ENCODE assay signal across 8 cellular contexts in the genomic region with DNA sequence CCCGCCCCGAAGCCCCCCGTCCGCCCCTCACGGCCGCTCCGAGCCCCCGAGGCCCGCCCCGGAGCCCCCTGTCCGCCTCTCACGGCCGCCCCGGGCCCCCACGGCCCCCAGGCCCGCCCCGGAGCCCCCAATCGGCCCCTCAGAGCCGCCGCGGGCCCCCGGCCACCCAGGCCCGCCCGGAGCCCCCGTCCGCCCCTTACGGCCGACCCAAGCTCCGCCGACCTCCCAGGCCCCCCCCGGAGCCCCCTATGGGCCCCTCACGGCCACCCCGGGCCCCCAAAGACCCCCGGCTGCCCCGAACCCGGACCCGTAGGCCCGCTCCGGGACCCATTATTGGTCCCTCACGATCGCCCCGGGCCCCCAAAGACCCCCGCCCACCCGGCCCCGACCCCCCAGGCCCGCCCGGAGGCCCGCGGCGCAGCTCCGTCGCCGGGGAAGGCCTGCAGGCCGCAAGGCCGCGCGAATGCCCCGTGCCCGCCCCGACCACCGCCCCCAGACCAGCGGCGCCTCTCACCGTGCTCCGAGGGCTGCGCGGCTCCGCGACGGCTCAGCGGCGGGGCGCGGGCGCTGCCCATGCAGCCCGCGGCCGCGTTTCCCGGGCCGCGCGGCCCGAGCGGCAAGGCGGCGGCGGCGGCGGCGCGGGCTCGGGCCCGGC. TPM values are rescaled to one million over a fixed set of nuclear protein-coding genes. Genes with fewer than 3 reads are reported as not detected.
DNase-seq lines count a peak whose midpoint lies in the region; ATAC-seq and TF ChIP-seq lines count a peak whose summit lies in the region.

No MANE protein-coding gene starts in this region.

- H3K4me1 ChIP-seq in ascending aorta (peaks cover 9 to 37% of the 10 kb centered on the region in 2 donors), right lobe of liver (peaks cover 0 to 45% (median 13%) of the 10 kb centered on the region in 4 donors), transverse colon (peaks cover 37 to 62% (median 45%) of the 10 kb centered on the region in 4 donors)

- no peaks in the 10 kb centered on the region for H3K27me3 Mint-ChIP-seq in activated naive CD4-positive, alpha-beta T cell treated with anti-CD3 and anti-CD28 coated beads, Interleukin-2, amount 10 ng/mL, durations not matched to agents 7 days and 5 days

- no peaks in the 10 kb centered on the region for H3K9me3 ChIP-seq in ascending aorta
- H3K9me3 ChIP-seq in right lobe of liver = no peaks in the 10 kb centered on the region
- no peaks in the 10 kb centered on the region for H3K9me3 ChIP-seq in transverse colon

- no peaks in the 10 kb centered on the region for H3K36me3 ChIP-seq in ascending aorta
- H3K36me3 ChIP-seq in right lobe of liver = no peaks in the 10 kb centered on the region
- no peaks in the 10 kb centered on the region for H3K36me3 ChIP-seq in transverse colon

- no peak for DNase-seq in activated naive CD4-positive, alpha-beta T cell treated with anti-CD3 and anti-CD28 coated beads, Interleukin-2, amount 10 ng/mL, durations not matched to agents 7 days and 5 days
- DNase-seq in activated naive CD4-positive, alpha-beta T cell treated with Interleukin-2 at 50 U/mL for 16 hours = no peak
- DNase-seq in ascending aorta (ENCODE audit: low spot score in 2 of 2) = no peak
- DNase-seq in right lobe of liver = peak in 2 of 3 donors; percentile 38 to 51
- DNase-seq in transverse colon = no peak
- DNase-seq in activated CD4-positive, CD25-positive, alpha-beta regulatory T cell treated with anti-CD3 and anti-CD28 coated beads, Interleukin-2, amount 50 U/mL, for 72 hours = no peak
- no peak for DNase-seq in NCI-H2227 (lab: John Stamatoyannopoulos, UW; ENCODE audit: unreplicated experiment)

- TF ChIP-seq EP300 in transverse colon (IDR thresholded peaks at IDR 0.05; ENCODE audit: low read depth) = no peak

- H3K27ac ChIP-seq in ascending aorta (peak overlapping the region; percentile 99), right lobe of liver (peak overlapping the region; percentile 89 to 93 (median 91)), transverse colon (peak overlapping the region; percentile 98 to 100 (median 100))

- H3K36me3 Mint-ChIP-seq in activated naive CD4-positive, alpha-beta T cell treated with anti-CD3 and anti-CD28 coated beads, Interleukin-2, amount 10 ng/mL, durations not matched to agents 7 days and 5 days = peaks cover 28% of the 10 kb centered on the region

- H3K27me3 ChIP-seq in ascending aorta = no peaks in the 10 kb centered on the region
- H3K27me3 ChIP-seq in right lobe of liver = no peaks in the 10 kb centered on the region
- no peaks in the 10 kb centered on the region for H3K27me3 ChIP-seq in transverse colon

- no peak for TF ChIP-seq CTCF in ascending aorta (IDR thresholded peaks at IDR 0.05)
- TF ChIP-seq CTCF in right lobe of liver (IDR thresholded peaks at IDR 0.05) = no peak
- TF ChIP-seq CTCF in transverse colon (IDR thresholded peaks at IDR 0.05) = no peak

- peak overlapping the region; percentile 83 to 95 for H3K4me3 ChIP-seq in ascending aorta
- H3K4me3 ChIP-seq in right lobe of liver = peak overlapping the region; percentile 58 to 81 (median 74)
- peak overlapping the region; percentile 93 to 100 (median 99) for H3K4me3 ChIP-seq in transverse colon

- TF ChIP-seq POLR2A in right lobe of liver (IDR thresholded peaks at IDR 0.05) = no peak
- no peak for TF ChIP-seq POLR2A in transverse colon (IDR thresholded peaks at IDR 0.05)

- H3K27ac Mint-ChIP-seq in activated naive CD4-positive, alpha-beta T cell treated with anti-CD3 and anti-CD28 coated beads, Interleukin-2, amount 10 ng/mL, durations not matched to agents 7 days and 5 days = peak overlapping the region; percentile 98

- in situ Hi-C loops in transverse colon (cut with MboI; ENCODE audit: low pct_ligation_motif_present in 1 of 4, low pct_unique_long_range_greater_than_20kb in 1 of 4, low sequenced_read_pairs in 3 of 4) = loop anchor here in 1 of 4 donors (10.0 kb wide), 2 partner anchors 75 to 155 kb away; no protein-coding TSS in a partner anchor

- ATAC-seq in right lobe of liver (no peak), HG02970 (IDR thresholded peaks at IDR 0.05; ENCODE audit: low FRiP score, unreplicated experiment) (no peak)

- WGBS in right lobe of liver (ENCODE audit: insufficient coverage, low coverage, low lambda C conversion rate, missing lambda C conversion rate) = 0% methylated on average over 3 of the region's 94 CpGs
- WGBS in transverse colon (ENCODE audit: low coverage in 1 of 2), 2 donors = 0% methylated on average over 14 of the region's 94 CpGs; no CpG with 5 or more reads in 1 of the 2 donors

- CTCF ChIA-PET in activated naive CD4-positive, alpha-beta T cell treated with anti-CD3 and anti-CD28 coated beads, Interleukin-2, amount 10 ng/mL, durations not matched to agents 7 days and 5 days (lab: Charles Lee) = interaction anchor here (1.6 kb wide), 1 partner anchor 174 kb away, joined by 4 read pairs; no protein-coding TSS in a partner anchor

- intact Hi-C loops in ascending aorta (cut with DNase I) (loop anchor here (1.0 to 5.0 kb wide), 10 partner anchors 18 to 633 kb away; partner anchors contain the start of genes GALNS, RPL13, SPG7 and TCF25), right lobe of liver (cut with DNase I) (loop anchor here (10.0 kb wide), 2 partner anchors 55 to 155 kb away; no protein-coding TSS in a partner anchor), transverse colon (cut with DNase I; ENCODE audit: low total_unique reads) (loop anchor here (10.0 kb wide), 1 partner anchor 155 kb away; no protein-coding TSS in a partner anchor)

- H3K9me3 Mint-ChIP-seq in activated naive CD4-positive, alpha-beta T cell treated with anti-CD3 and anti-CD28 coated beads, Interleukin-2, amount 10 ng/mL, durations not matched to agents 7 days and 5 days = no peaks in the 10 kb centered on the region

- H3K4me3 Mint-ChIP-seq in activated naive CD4-positive, alpha-beta T cell treated with anti-CD3 and anti-CD28 coated beads, Interleukin-2, amount 10 ng/mL, durations not matched to agents 7 days and 5 days = peak overlapping the region; percentile 94

- H3K4me1 Mint-ChIP-seq in activated naive CD4-positive, alpha-beta T cell treated with anti-CD3 and anti-CD28 coated beads, Interleukin-2, amount 10 ng/mL, durations not matched to agents 7 days and 5 days = peaks cover 63% of the 10 kb centered on the region

RNA-seq across cellular contexts. Expression of gene ANKRD11, which starts 0.5 kb away (rescaled TPM):
- total RNA-seq in ascending aorta (124 TPM), right lobe of liver (10 to 100 TPM; 26.2 to 65.8 (median 41.6) TPM), transverse colon (100 to 1,000 TPM; 109 to 281 (median 142) TPM)

RNA-seq across cellular contexts. Expression of gene SPG7, which starts 18.3 kb away (rescaled TPM):
- 108 TPM for total RNA-seq in ascending aorta
- total RNA-seq in right lobe of liver = 10 to 100 TPM; 44.0 to 70.5 (median 57.0) TPM
- total RNA-seq in transverse colon = 100 to 1,000 TPM; 168 to 408 (median 285) TPM

Comparison
In these comparisons a context has a peak if more than half of its experiments do, and no peak if none do; other contexts are left out.
1. DNase-seq: peak in right lobe of liver (2 of 3); none in activated naive CD4-positive, alpha-beta T cell treated with anti-CD3 and anti-CD28 coated beads, Interleukin-2, amount 10 ng/mL, durations not matched to agents 7 days and 5 days (single experiment), activated naive CD4-positive, alpha-beta T cell treated with Interleukin-2 at 50 U/mL for 16 hours (single experiment), ascending aorta (0 of 2), transverse colon (single experiment), activated CD4-positive, CD25-positive, alpha-beta regulatory T cell treated with anti-CD3 and anti-CD28 coated beads, Interleukin-2, amount 50 U/mL, for 72 hours (single experiment) and NCI-H2227 (single experiment).
2. Peak in every context shown above with its lines, with median percentiles within 50 percentile points of each other: H3K27ac ChIP-seq and H3K4me3 ChIP-seq.